Comparison of ENCODE assay signal across 8 cellular contexts in genomic region chr2:156333274-156333950, GRCh38. TPM values are rescaled to one million over a fixed set of nuclear protein-coding genes. Genes with fewer than 3 reads are reported as not detected.
DNase-seq lines count a peak whose midpoint lies in the region; ATAC-seq and TF ChIP-seq lines count a peak whose summit lies in the region.

No MANE protein-coding gene starts in this region.

- H3K27me3 Mint-ChIP-seq in naive thymus-derived CD8-positive, alpha-beta T cell, result peaks cover 16 to 33% (median 23%) of the 10 kb centered on the region in 5 donors

- POLR2A ChIA-PET in AG04450 (lab: Yijun Ruan, JAX), result interaction anchor here (1.0 kb wide), 1 partner anchor 9 kb away, joined by 4 read pairs; no protein-coding TSS in a partner anchor
- POLR2A ChIA-PET in naive thymus-derived CD8-positive, alpha-beta T cell (lab: Charles Lee), result interaction anchor here (1.8 to 7.8 kb wide), 4 partner anchors 9 to 102 kb away, joined by 7 to 76 read pairs (median 38); partner anchors contain the start of gene GPD2

- H3K4me3 Mint-ChIP-seq in naive thymus-derived CD8-positive, alpha-beta T cell, result peak overlapping the region; percentile 86 to 99 (median 96)

- H3K36me3 Mint-ChIP-seq in naive thymus-derived CD8-positive, alpha-beta T cell, result peaks cover 0 to 7% (median 4%) of the 10 kb centered on the region in 3 donors

- H3K9ac ChIP-seq in SK-N-MC (ENCODE audit: insufficient read length), result peak overlapping the region; percentile 66

- peaks cover 6% of the 10 kb centered on the region; the same call in 1 of the 2 replicates for H3K9me3 ChIP-seq in AG04450 (ENCODE audit: control insufficient read depth, insufficient read depth, low read length)
- no peaks in the 10 kb centered on the region for H3K9me3 ChIP-seq in SK-N-MC (ENCODE audit: low read depth, low read length)
- H3K9me3 ChIP-seq in effector memory CD4-positive, alpha-beta T cell (ENCODE audit: control insufficient read depth, low read length), result no peaks in the 10 kb centered on the region

- H3K27ac Mint-ChIP-seq in naive thymus-derived CD8-positive, alpha-beta T cell, result peak overlapping the region; percentile 84 to 100 (median 98)

- H3K4me1 Mint-ChIP-seq in naive thymus-derived CD8-positive, alpha-beta T cell, result peaks cover 43 to 74% (median 49%) of the 10 kb centered on the region in 4 donors

- peaks cover 21% of the 10 kb centered on the region for H3K4me1 ChIP-seq in effector memory CD4-positive, alpha-beta T cell (ENCODE audit: control insufficient read depth, insufficient read depth, low read length, poor library complexity, severe bottlenecking)

- peaks cover 0 to 10% (median 0%) of the 10 kb centered on the region in 9 donors for H3K9me3 Mint-ChIP-seq in naive thymus-derived CD8-positive, alpha-beta T cell

- TF ChIP-seq CTCF in AG04450 (IDR thresholded peaks at IDR 0.05; ENCODE audit: low read depth, low read length), result no peak

- H3K4me3 ChIP-seq in AG04450 (ENCODE audit: low read depth, low read length), result peak overlapping the region; percentile 79
- H3K4me3 ChIP-seq in SK-N-MC, result peak overlapping the region; percentile 97
- H3K4me3 ChIP-seq in effector memory CD4-positive, alpha-beta T cell (ENCODE audit: insufficient read depth, low read depth, low read length, poor library complexity, severe bottlenecking), result peak overlapping the region; percentile 85

- CTCF ChIA-PET in AG04450 (lab: Charles Lee), result interaction anchor here (0.7 to 7.7 kb wide), 13 partner anchors 8 to 1723 kb away, joined by 3 to 159 read pairs (median 7); no protein-coding TSS in a partner anchor

- H3K27me3 ChIP-seq in AG04450 (ENCODE audit: control insufficient read depth, insufficient read depth, low read length), result peaks cover 4% of the 10 kb centered on the region
- H3K27me3 ChIP-seq in effector memory CD4-positive, alpha-beta T cell (replicated peaks; ENCODE audit: control insufficient read depth, insufficient read depth, low read length, poor library complexity, severe bottlenecking), result no peaks in the 10 kb centered on the region

- no peak for DNase-seq in AG04450 (ENCODE audit: low read depth, low spot score)
- no peak for DNase-seq in SK-N-MC (ENCODE audit: low read depth, low spot score)
- no peak for DNase-seq in effector memory CD4-positive, alpha-beta T cell
- DNase-seq in naive thymus-derived CD8-positive, alpha-beta T cell, result peak in 2 of 10 donors; percentile 38 to 40
- DNase-seq in GF-D8 (lab: John Stamatoyannopoulos, UW), result no peak
- no peak for DNase-seq in NCI-H128 (lab: John Stamatoyannopoulos, UW; ENCODE audit: unreplicated experiment)

- peak overlapping the region; percentile 99 for H3K27ac ChIP-seq in AG04450 (ENCODE audit: low read depth, low read length)
- H3K27ac ChIP-seq in SK-N-MC, result no peak overlapping the region
- peak overlapping the region; percentile 98 for H3K27ac ChIP-seq in effector memory CD4-positive, alpha-beta T cell (ENCODE audit: insufficient read depth, low read length, poor library complexity, severe bottlenecking)

- H3K36me3 ChIP-seq in SK-N-MC (ENCODE audit: insufficient read depth, low read length), result no peaks in the 10 kb centered on the region
- no peaks in the 10 kb centered on the region for H3K36me3 ChIP-seq in effector memory CD4-positive, alpha-beta T cell (ENCODE audit: control insufficient read depth, insufficient read depth, low read length)

- ATAC-seq in GM18502 (IDR thresholded peaks at IDR 0.05; ENCODE audit: poor library complexity, unreplicated experiment) (peak; percentile 22), HG03025 (IDR thresholded peaks at IDR 0.05; ENCODE audit: low FRiP score, unreplicated experiment) (peak; percentile 24)
- ATAC-seq in naive thymus-derived CD8-positive, alpha-beta T cell, result no peak

RNA-seq across cellular contexts. Expression of gene NR4A2, which starts 0.9 kb away (rescaled TPM):
- polyA plus RNA-seq in AG04450 (2011; rRNA removed), result 0.93 and 1.0 TPM in 2 replicates
- polyA minus RNA-seq in AG04450 (2011; rRNA and poly(A)+ RNA removed), result 3.3 and 4.1 TPM in 2 replicates
- 1 to 10 TPM; 1.8 to 2.8 TPM for total RNA-seq in naive thymus-derived CD8-positive, alpha-beta T cell
- polyA plus RNA-seq in naive thymus-derived CD8-positive, alpha-beta T cell, result 10 to 100 TPM in 2 of 3 donors, 1 to 10 TPM in 1; 4.8 to 20.1 (median 11.4) TPM

Comparison
In these comparisons a context has a peak if more than half of its experiments do, and no peak if none do; other contexts are left out.
1. ATAC-seq: peak in GM18502 (single experiment) and HG03025 (single experiment); none in naive thymus-derived CD8-positive, alpha-beta T cell (0 of 2).
2. Peak in every context shown above with its lines, with median percentiles within 50 percentile points of each other: H3K4me3 ChIP-seq.